In genomic region chr5:120388016-120388781, GRCh38 we compare ENCODE assay signal across 9 cellular contexts.
DNase-seq lines count a peak whose midpoint lies in the region; ATAC-seq and TF ChIP-seq lines count a peak whose summit lies in the region.
"Had no signal": no experiment of that assay in that cellular context is flagged by ENCODE, and none has a peak within 500 bp of the region (broad histone marks: within the 10 kb centered on the region; RNA-seq: fewer than 3 reads in every experiment).

No MANE protein-coding gene starts in this region.

- peaks cover 0 to 25% (median 7%) of the 10 kb centered on the region in 4 donors for H3K4me1 ChIP-seq in tibial artery

- no peak overlapping the region for H3K27ac Mint-ChIP-seq in activated CD4-positive, alpha-beta T cell treated with anti-CD3 and anti-CD28 coated beads for 36 hours
- no peak overlapping the region for H3K27ac Mint-ChIP-seq in activated naive CD4-positive, alpha-beta T cell treated with anti-CD3 and anti-CD28 coated beads, Interleukin-2, amount 10 ng/mL, durations not matched to agents 7 days and 5 days
- H3K27ac Mint-ChIP-seq: activated naive CD4-positive, alpha-beta T cell treated with anti-CD3 and anti-CD28 coated beads, Interleukin-2, amount 50 U/mL, for 24 hours had no signal

- no peak overlapping the region for H3K4me3 ChIP-seq in tibial artery

- no peaks in the 10 kb centered on the region for H3K36me3 Mint-ChIP-seq in activated CD4-positive, alpha-beta T cell treated with anti-CD3 and anti-CD28 coated beads for 36 hours (ENCODE audit: low read depth)
- H3K36me3 Mint-ChIP-seq in activated naive CD4-positive, alpha-beta T cell treated with anti-CD3 and anti-CD28 coated beads, Interleukin-2, amount 10 ng/mL, durations not matched to agents 7 days and 5 days: no peaks in the 10 kb centered on the region
- H3K36me3 Mint-ChIP-seq: activated naive CD4-positive, alpha-beta T cell treated with anti-CD3 and anti-CD28 coated beads, Interleukin-2, amount 50 U/mL, for 24 hours had no signal

- no peak for DNase-seq in activated CD4-positive, alpha-beta T cell treated with anti-CD3 and anti-CD28 coated beads for 36 hours
- DNase-seq in activated CD4-positive, alpha-beta T cell treated with anti-CD3 and anti-CD28 coated beads, Interleukin-2, amount 50 U/mL, for 4 hours: no peak
- DNase-seq in RKO (ENCODE audit: low spot score) (peak; percentile 88), fibroblast of peridontal ligament (ENCODE audit: extremely low read depth) (peak; percentile 96), tibial artery (no peak), midbrain (lab: John Stamatoyannopoulos, UW) (no peak)
- DNase-seq in activated naive CD4-positive, alpha-beta T cell treated with anti-CD3 and anti-CD28 coated beads, Interleukin-2, amount 10 ng/mL, durations not matched to agents 7 days and 5 days: no peak

- no peak for TF ChIP-seq CTCF in tibial artery (IDR thresholded peaks at IDR 0.05)

- H3K36me3 ChIP-seq in tibial artery: no peaks in the 10 kb centered on the region

- CTCF ChIA-PET in activated CD4-positive, alpha-beta T cell treated with anti-CD3 and anti-CD28 coated beads for 36 hours (lab: Charles Lee): no interaction called here
- CTCF ChIA-PET in activated naive CD4-positive, alpha-beta T cell treated with anti-CD3 and anti-CD28 coated beads, Interleukin-2, amount 10 ng/mL, durations not matched to agents 7 days and 5 days (lab: Charles Lee): no interaction called here

- H3K4me3 Mint-ChIP-seq in activated CD4-positive, alpha-beta T cell treated with anti-CD3 and anti-CD28 coated beads for 36 hours: no peak overlapping the region
- H3K4me3 Mint-ChIP-seq in activated naive CD4-positive, alpha-beta T cell treated with anti-CD3 and anti-CD28 coated beads, Interleukin-2, amount 10 ng/mL, durations not matched to agents 7 days and 5 days: no peak overlapping the region
- H3K4me3 Mint-ChIP-seq: activated naive CD4-positive, alpha-beta T cell treated with anti-CD3 and anti-CD28 coated beads, Interleukin-2, amount 50 U/mL, for 24 hours had no signal

- POLR2A ChIA-PET in activated CD4-positive, alpha-beta T cell treated with anti-CD3 and anti-CD28 coated beads for 36 hours (lab: Charles Lee): no interaction called here

- ATAC-seq in activated CD4-positive, alpha-beta T cell treated with anti-CD3 and anti-CD28 coated beads for 36 hours: peak; percentile 55
- ATAC-seq in GM19324 (IDR thresholded peaks at IDR 0.05; ENCODE audit: low FRiP score, unreplicated experiment): no peak

- intact Hi-C loops in activated CD4-positive, alpha-beta T cell treated with anti-CD3 and anti-CD28 coated beads for 36 hours (cut with DNase I, micrococcal nuclease): no loop called here
- intact Hi-C loops in tibial artery (cut with DNase I; ENCODE audit: low total_unique reads): no loop called here

- H3K4me1 Mint-ChIP-seq in activated CD4-positive, alpha-beta T cell treated with anti-CD3 and anti-CD28 coated beads for 36 hours: peaks cover 6% of the 10 kb centered on the region
- peaks cover 15% of the 10 kb centered on the region for H3K4me1 Mint-ChIP-seq in activated naive CD4-positive, alpha-beta T cell treated with anti-CD3 and anti-CD28 coated beads, Interleukin-2, amount 10 ng/mL, durations not matched to agents 7 days and 5 days
- H3K4me1 Mint-ChIP-seq: activated naive CD4-positive, alpha-beta T cell treated with anti-CD3 and anti-CD28 coated beads, Interleukin-2, amount 50 U/mL, for 24 hours had no signal

- no peaks in the 10 kb centered on the region for H3K27me3 Mint-ChIP-seq in activated CD4-positive, alpha-beta T cell treated with anti-CD3 and anti-CD28 coated beads for 36 hours
- no peaks in the 10 kb centered on the region for H3K27me3 Mint-ChIP-seq in activated naive CD4-positive, alpha-beta T cell treated with anti-CD3 and anti-CD28 coated beads, Interleukin-2, amount 10 ng/mL, durations not matched to agents 7 days and 5 days
- H3K27me3 Mint-ChIP-seq: activated naive CD4-positive, alpha-beta T cell treated with anti-CD3 and anti-CD28 coated beads, Interleukin-2, amount 50 U/mL, for 24 hours had no signal

- no peaks in the 10 kb centered on the region for H3K9me3 Mint-ChIP-seq in activated CD4-positive, alpha-beta T cell treated with anti-CD3 and anti-CD28 coated beads for 36 hours (ENCODE audit: low read depth)
- no peaks in the 10 kb centered on the region for H3K9me3 Mint-ChIP-seq in activated naive CD4-positive, alpha-beta T cell treated with anti-CD3 and anti-CD28 coated beads, Interleukin-2, amount 10 ng/mL, durations not matched to agents 7 days and 5 days

- no peaks in the 10 kb centered on the region for H3K27me3 ChIP-seq in tibial artery

- no peaks in the 10 kb centered on the region for H3K9me3 ChIP-seq in tibial artery

- peak overlapping the region; percentile 52 to 63 for H3K27ac ChIP-seq in tibial artery

Comparison
In these comparisons a context has a peak if more than half of its experiments do, and no peak if none do; other contexts are left out.
1. DNase-seq: peak in RKO (single experiment) and fibroblast of peridontal ligament (single experiment); none in activated CD4-positive, alpha-beta T cell treated with anti-CD3 and anti-CD28 coated beads for 36 hours (single experiment), activated CD4-positive, alpha-beta T cell treated with anti-CD3 and anti-CD28 coated beads, Interleukin-2, amount 50 U/mL, for 4 hours (0 of 2), tibial artery (0 of 2), midbrain (single experiment) and activated naive CD4-positive, alpha-beta T cell treated with anti-CD3 and anti-CD28 coated beads, Interleukin-2, amount 10 ng/mL, durations not matched to agents 7 days and 5 days (single experiment).